ENCODE assay signal across 8 cellular contexts in genomic region chr15:32615871-32616426, GRCh38. TPM values are rescaled to one million over a fixed set of nuclear protein-coding genes. Genes with fewer than 3 reads are reported as not detected.
DNase-seq lines count a peak whose midpoint lies in the region; ATAC-seq, FAIRE-seq and TF ChIP-seq lines count a peak whose summit lies in the region.
"Not testable (repeated sequence)": the region's sequence is repeated elsewhere in the genome, so short reads cannot be mapped to it uniquely, and the experiment has no call there.

No MANE protein-coding gene starts in this region.

- TF ChIP-seq CTCF in WTC11 (IDR thresholded peaks at IDR 0.05); chondrocyte (IDR thresholded peaks at IDR 0.05); pancreas (IDR thresholded peaks at IDR 0.05); vagina (IDR thresholded peaks at IDR 0.05): not testable (repeated sequence)

- POLR2A ChIA-PET in WTC11 (lab: Charles Lee): interaction anchor here (0.7 kb wide), 1 partner anchor 9 kb away, joined by 3 read pairs; no protein-coding TSS in a partner anchor

- H3K4me3 ChIP-seq in HAP-1: peak overlapping the region; percentile 79
- peak overlapping the region; percentile 86 for H3K4me3 ChIP-seq in HUES48 (ENCODE audit: low read depth, low read length)
- H3K4me3 ChIP-seq in iPS-20b (ENCODE audit: low read length): peak overlapping the region; percentile 80
- H3K4me3 ChIP-seq in pancreas: peak overlapping the region; percentile 8 to 55 (median 26)
- H3K4me3 ChIP-seq in vagina: peak overlapping the region; percentile 53 to 58

- H3K9ac ChIP-seq in HUES48 (ENCODE audit: low read depth, low read length) (peak overlapping the region; percentile 61; the same call in 1 of the 2 replicates), iPS-20b (ENCODE audit: low read depth, low read length) (peak overlapping the region; percentile 92)

- H3K36me3 Mint-ChIP-seq in WTC11; chondrocyte (ENCODE audit: low read depth): not testable (repeated sequence)

- not testable (repeated sequence) for H3K9me3 Mint-ChIP-seq in WTC11; chondrocyte (ENCODE audit: low read depth)

- H3K4me3 Mint-ChIP-seq in WTC11 (peak overlapping the region; percentile 95), chondrocyte (ENCODE audit: unreplicated experiment) (peak overlapping the region; percentile 99)

- TF ChIP-seq POLR2A in vagina (IDR thresholded peaks at IDR 0.05): not testable (repeated sequence)

- peaks cover 16% of the 10 kb centered on the region for H3K4me1 Mint-ChIP-seq in WTC11
- peaks cover 22% of the 10 kb centered on the region for H3K4me1 Mint-ChIP-seq in chondrocyte (ENCODE audit: low read depth)

- not testable (repeated sequence) for H3K9me3 ChIP-seq in HAP-1; HUES48 (ENCODE audit: control insufficient read depth, insufficient read depth, low read length); iPS-20b (ENCODE audit: insufficient read depth, low read depth, low read length); pancreas; vagina

- in situ Hi-C loops in HAP-1 (cut with MboI; ENCODE audit: low sequenced_read_pairs): not testable (repeated sequence)

- CTCF ChIA-PET in WTC11 (lab: Charles Lee): not testable (repeated sequence)

- H3K27me3 ChIP-seq in HAP-1 (ENCODE audit: low read depth); HUES48 (ENCODE audit: control insufficient read depth, insufficient read depth, low read length); iPS-20b (ENCODE audit: insufficient read depth, low read length); pancreas; vagina: not testable (repeated sequence)

- H3K27ac Mint-ChIP-seq in WTC11 (peak overlapping the region; percentile 94), chondrocyte (ENCODE audit: unreplicated experiment) (peak overlapping the region; percentile 98)

- H3K27me3 Mint-ChIP-seq in WTC11 (ENCODE audit: low read depth); chondrocyte (ENCODE audit: low read depth): not testable (repeated sequence)

- peak; percentile 11 for ATAC-seq in WTC11
- not testable (repeated sequence) for ATAC-seq in pancreas

- FAIRE-seq in GM18507 (lab: Jason Lieb, UNC): peak; percentile 38
- FAIRE-seq in pancreas (lab: Jason Lieb, UNC): not testable (repeated sequence)

- not testable (repeated sequence) for H3K36me3 ChIP-seq in HAP-1 (replicated peaks); HUES48 (ENCODE audit: control insufficient read depth, insufficient read depth, low read length); iPS-20b (ENCODE audit: insufficient read depth, low read depth, low read length); pancreas; vagina

- intact Hi-C loops in pancreas (cut with DNase I); vagina (cut with DNase I): not testable (repeated sequence)

- WGBS in pancreas, 2 donors: 1 to 2% methylated on average over 14 to 18 of the region's 24 CpGs

- peaks cover 11% of the 10 kb centered on the region for H3K4me1 ChIP-seq in HAP-1
- H3K4me1 ChIP-seq in HUES48 (ENCODE audit: control insufficient read depth, insufficient read depth, low read length); iPS-20b (ENCODE audit: insufficient read depth, low read length); pancreas; vagina: not testable (repeated sequence)

- H3K27ac ChIP-seq in HUES48 (ENCODE audit: low read depth, low read length) (peak overlapping the region; percentile 69), vagina (peak overlapping the region; percentile 50)
- not testable (repeated sequence) for H3K27ac ChIP-seq in iPS-20b (ENCODE audit: low read length); pancreas

- not testable (repeated sequence) for DNase-seq in GM18507 (ENCODE audit: extremely low spot score, insufficient read length, low read depth); WTC11 (ENCODE audit: low spot score); chondrocyte (ENCODE audit: low spot score); pancreas; vagina (ENCODE audit: extremely low spot score in 2 of 2)
- DNase-seq in HAP-1 (ENCODE audit: low spot score in 2 of 2): peak in 1 of 2 experiments; percentile 36

RNA-seq across cellular contexts. Expression of gene ARHGAP11A, which starts 0.6 kb away (rescaled TPM):
- total RNA-seq in WTC11 (2021): 76.8 to 93.0 TPM (median 81.5 TPM) in 3 replicates
- 14.5 to 16.3 TPM (median 14.7 TPM) in 3 replicates for total RNA-seq in chondrocyte
- 1 to 10 TPM; 1.0 to 3.2 (median 3.1) TPM for total RNA-seq in pancreas
- polyA plus RNA-seq in pancreas: 1 to 10 TPM in 1 of 2 donors, under 1 TPM in 1; 0.80 to 3.4 TPM
- 7.4 TPM for total RNA-seq in vagina

RNA-seq across cellular contexts. Expression of gene GOLGA8N, which starts 22.7 kb away (rescaled TPM):
- 1.1 to 1.8 TPM (median 1.6 TPM) in 3 replicates for total RNA-seq in WTC11 (2021)
- 6.8 to 17.8 TPM (median 7.8 TPM) in 3 replicates for total RNA-seq in chondrocyte
- total RNA-seq in pancreas: 10 to 100 TPM; 15.9 to 31.1 (median 21.4) TPM
- 10 to 100 TPM; 18.0 to 18.6 TPM for polyA plus RNA-seq in pancreas
- 13.8 TPM for total RNA-seq in vagina

RNA-seq across cellular contexts. Expression of gene SCG5, which starts 25.6 kb away (rescaled TPM):
- total RNA-seq in WTC11 (2021) (14.2 to 28.7 TPM (median 27.2 TPM) in 3 replicates), chondrocyte (1.3 to 2.6 TPM (median 2.5 TPM) in 3 replicates), pancreas (100 to 1,000 TPM in 1 of 6 donors, 10 to 100 TPM in 5; 13.6 to 110 (median 59.2) TPM), vagina (6.1 TPM)
- polyA plus RNA-seq in pancreas: 100 to 1,000 TPM; 290 to 879 TPM

Comparison
In these comparisons a context has a peak if more than half of its experiments do, and no peak if none do; other contexts are left out.
1. H3K4me3 ChIP-seq: peak in every context shown above with its lines; median percentile 86 in HUES48; 80 in iPS-20b; 79 in HAP-1; 56 in vagina; 26 in pancreas.